ENCODE assay signal across 16 cellular contexts in genomic region chr9:93731963-93732362, GRCh38.
DNase-seq lines count a peak whose midpoint lies in the region; ATAC-seq, FAIRE-seq and TF ChIP-seq lines count a peak whose summit lies in the region.
"Had no signal": no experiment of that assay in that cellular context is flagged by ENCODE, and none has a peak within 500 bp of the region (broad histone marks: within the 10 kb centered on the region; RNA-seq: fewer than 3 reads in every experiment).

No MANE protein-coding gene starts in this region.

- no peak for TF ChIP-seq POLR2A in A549 (IDR thresholded peaks at IDR 0.05; ENCODE audit: low read length)
- TF ChIP-seq POLR2A in K562 (conservative IDR thresholded peaks at IDR 0.05): no peak

- TF ChIP-seq RAD21 in A549 (conservative IDR thresholded peaks at IDR 0.05 in 1 of 2, IDR thresholded peaks at IDR 0.05 in 1 of 2) (no peak), K562 (CRISPR knock-in tag; conservative IDR thresholded peaks at IDR 0.05 in 1 of 2, IDR thresholded peaks at IDR 0.05 in 1 of 2) (no peak)

- in situ Hi-C loops in K562 (cut with MboI): no loop called here

- H3K36me3 ChIP-seq in K562 (ENCODE audit: control insufficient read depth, insufficient read depth, low read length) (no peaks in the 10 kb centered on the region), WERI-Rb-1 (no peaks in the 10 kb centered on the region)
- H3K36me3 ChIP-seq: BLaER1 had no signal

- H3K27ac ChIP-seq in A549: no peak overlapping the region
- H3K27ac ChIP-seq in K562 (ENCODE audit: extremely low read depth, low read depth, low read length): no peak overlapping the region
- no peak overlapping the region for H3K27ac ChIP-seq in WERI-Rb-1
- H3K27ac ChIP-seq: 22Rv1, BLaER1 had no signal

- H3K79me2 ChIP-seq in K562 (ENCODE audit: control insufficient read depth, insufficient read depth, low read length): no peaks in the 10 kb centered on the region

- H3K9me3 ChIP-seq in A549 (peaks cover 30% of the 10 kb centered on the region), K562 (replicated peaks; ENCODE audit: control insufficient read depth, insufficient read depth, low read depth, low read length) (peaks cover 2% of the 10 kb centered on the region; the same call in 1 of the 2 replicates), WERI-Rb-1 (ENCODE audit: severe bottlenecking) (peaks cover 27% of the 10 kb centered on the region)

- CTCF ChIA-PET in A549 (lab: Yijun Ruan, JAX): no interaction called here
- CTCF ChIA-PET in K562 (lab: Yijun Ruan, JAX; ENCODE audit: low intra/inter-chr PET ratio): no interaction called here

- no peak overlapping the region for H3K9ac ChIP-seq in K562 (ENCODE audit: insufficient read depth in 1 of 2, low read depth in 2 of 2, low read length in 2 of 2)
- H3K9ac ChIP-seq: BLaER1 had no signal

- H3K4me3 ChIP-seq in A549: no peak overlapping the region
- H3K4me3 ChIP-seq in K562: no peak overlapping the region
- H3K4me3 ChIP-seq in WERI-Rb-1 (ENCODE audit: low read depth, low read length): no peak overlapping the region
- H3K4me3 ChIP-seq: BLaER1, GM12878 had no signal

- H3K9me1 ChIP-seq in K562 (ENCODE audit: control insufficient read depth, insufficient read depth, low read length): peaks cover 3% of the 10 kb centered on the region

- ATAC-seq in A549 (no peak), K562 (no peak)
- ATAC-seq: GM12878 had no signal

- peak; percentile 63 for FAIRE-seq in A549 (lab: Jason Lieb, UNC)
- no peak for FAIRE-seq in K562 (lab: Jason Lieb, UNC)
- FAIRE-seq: GM12878 had no signal

- H4K20me1 ChIP-seq in K562 (replicated peaks; ENCODE audit: control insufficient read depth, insufficient read depth, low read length): no peaks in the 10 kb centered on the region
- H4K20me1 ChIP-seq: BLaER1 had no signal

- no peak for TF ChIP-seq CTCF in A549 (IDR thresholded peaks at IDR 0.05)
- TF ChIP-seq CTCF in K562 (IDR thresholded peaks at IDR 0.05 in 2 of 3, conservative IDR thresholded peaks at IDR 0.05 in 1 of 3; ENCODE audit: insufficient read depth in 2 of 3, low read depth in 1 of 3, low read length in 3 of 3): no peak
- no peak for TF ChIP-seq CTCF in WERI-Rb-1 (IDR thresholded peaks at IDR 0.05; ENCODE audit: low read depth, low read length)

- no peaks in the 10 kb centered on the region for H3K4me1 ChIP-seq in A549
- no peaks in the 10 kb centered on the region for H3K4me1 ChIP-seq in K562 (replicated peaks in 1 of 2; ENCODE audit: control insufficient read depth in 2 of 2, insufficient read depth in 2 of 2, low read length in 2 of 2)
- H3K4me1 ChIP-seq: BLaER1 had no signal

- TF ChIP-seq EP300 in A549 (IDR thresholded peaks at IDR 0.05) (no peak), K562 (IDR thresholded peaks at IDR 0.05; ENCODE audit: low read length) (no peak)

- H3K4me2 ChIP-seq in A549 (no peak overlapping the region), K562 (ENCODE audit: insufficient read depth, low read length) (no peak overlapping the region)
- H3K4me2 ChIP-seq: BLaER1 had no signal

- DNase-seq in DMS53 (lab: John Stamatoyannopoulos, UW) (peak; percentile 22), DMS53 treated with DMSO at 0.1 percent for 48 hours (lab: John Stamatoyannopoulos, UW; ENCODE audit: unreplicated experiment) (no peak), NCI-H2029 treated with DMSO at 0.1 percent for 48 hours (lab: John Stamatoyannopoulos, UW) (peak; percentile 2), NCI-H2029 (lab: John Stamatoyannopoulos, UW) (no peak), A549 (ENCODE audit: low read depth in 1 of 2, low spot score in 1 of 2) (no peak), K562 (ENCODE audit: extremely low read depth in 1 of 4, low spot score in 3 of 4) (no peak), WERI-Rb-1 (no peak)
- DNase-seq: CD4-positive, alpha-beta memory T cell; DMS153; DND-41; EL; GOT3; H9 had no signal

- POLR2A ChIA-PET in A549 (lab: Yijun Ruan, JAX): no interaction called here
- POLR2A ChIA-PET in K562 (lab: Yijun Ruan, JAX): interaction anchor here (0.7 kb wide), 1 partner anchor 127 kb away, joined by 4 read pairs; no protein-coding TSS in a partner anchor

- WGBS in A549 (ENCODE audit: missing lambda C conversion rate): 3% methylated on average over 1 of the region's 1 CpG
- 4% methylated on average over 1 of the region's 1 CpG for WGBS in K562 (ENCODE audit: insufficient coverage, low coverage, missing lambda C conversion rate)

- H3K27me3 ChIP-seq in K562 (ENCODE audit: control insufficient read depth in 2 of 2, insufficient read depth in 2 of 2, low read length in 2 of 2) (peaks cover 0 to 26% of the 10 kb centered on the region in 2 experiments; a peak in 2 of 5 replicates), WERI-Rb-1 (ENCODE audit: insufficient read depth, low read depth, severe bottlenecking) (no peaks in the 10 kb centered on the region)
- H3K27me3 ChIP-seq: BLaER1 had no signal

- BruUV-seq in K562 (replicated peaks; lab: Mats Ljungman, UMichigan): no TSS peak

- intact Hi-C loops in K562 (cut with micrococcal nuclease): no loop called here

- no peak overlapping the region for H2AFZ ChIP-seq in K562 (ENCODE audit: low read depth, low read length)

TF ChIP-seq in A549, 52 proteins besides CTCF, POLR2A, EP300 and RAD21:
- no peak for TF ChIP-seq TP53 (CRISPR knock-in tag; IDR thresholded peaks at IDR 0.05)
- TF ChIP-seq HOXB5 (CRISPR knock-in tag; IDR thresholded peaks at IDR 0.05): no peak

TF ChIP-seq in K562, 482 proteins besides CTCF, POLR2A, EP300 and RAD21:
- TF ChIP-seq RBBP5 (IDR thresholded peaks at IDR 0.05; ENCODE audit: borderline replicate concordance, insufficient read depth, low read length, poor library complexity, severe bottlenecking) (no peak), ZNF436 (CRISPR knock-in tag; IDR thresholded peaks at IDR 0.05) (no peak), CBX3 (IDR thresholded peaks at IDR 0.05; ENCODE audit: borderline replicate concordance in 1 of 2, low read length in 2 of 2) (peak in 1 of 2 experiments; percentile 61; a peak in 2 of 3 replicates), TRIM28 (IDR thresholded peaks at IDR 0.05) (peak; percentile 62; the same call in 1 of the 2 replicates)

Comparison
In these comparisons a context has a peak if more than half of its experiments do, and no peak if none do; other contexts are left out.
1. DNase-seq: peak in DMS53 (single experiment) and NCI-H2029 treated with DMSO at 0.1 percent for 48 hours (single experiment); none in DMS53 treated with DMSO at 0.1 percent for 48 hours (single experiment), NCI-H2029 (single experiment), A549 (0 of 2), K562 (0 of 4) and WERI-Rb-1 (single experiment).